Comparison of ENCODE assay signal across 10 cellular contexts in the genomic region with DNA sequence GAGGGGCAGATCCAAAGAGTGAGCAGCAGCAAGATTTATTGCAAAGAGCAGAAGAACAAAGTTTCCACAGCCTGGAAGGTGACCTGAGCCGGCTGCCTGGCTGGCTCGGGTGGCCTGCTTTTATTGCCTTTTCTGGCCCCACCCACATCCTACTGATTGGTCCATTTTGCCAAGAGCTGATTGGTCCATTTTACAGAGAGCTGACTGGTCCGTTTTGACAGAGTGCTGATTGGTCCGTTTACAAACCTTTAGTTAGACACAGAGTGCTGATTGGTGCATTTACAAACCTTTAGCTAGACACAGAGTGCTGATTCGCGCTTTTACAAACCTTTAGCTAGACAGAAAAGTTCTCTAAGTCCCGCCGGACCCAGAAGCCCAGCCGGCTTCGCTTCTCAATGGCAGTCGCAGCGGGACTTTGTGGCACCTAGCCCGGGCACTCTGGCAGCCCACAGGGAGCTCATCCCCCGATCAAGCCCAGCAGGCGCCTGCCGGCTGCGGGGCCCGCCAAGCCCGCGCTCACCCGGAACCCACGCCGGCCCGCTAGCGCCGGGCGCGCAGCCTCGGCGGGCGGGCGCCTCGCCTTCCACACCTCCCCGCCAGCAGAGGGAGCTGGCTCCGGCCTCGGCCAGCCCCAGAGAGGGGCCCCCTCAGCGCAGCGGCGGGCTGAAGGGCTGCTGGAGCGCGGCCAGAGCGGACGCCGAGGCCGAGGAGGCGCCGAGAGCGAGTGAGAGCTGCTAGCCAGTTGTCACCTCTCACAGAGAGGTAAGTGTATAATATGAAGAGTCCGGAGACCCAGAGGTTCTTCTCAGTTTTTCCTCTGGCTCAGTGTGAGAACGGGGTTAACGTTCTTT.
DNase-seq lines count a peak whose midpoint lies in the region; ATAC-seq and TF ChIP-seq lines count a peak whose summit lies in the region.
"Had no signal": no experiment of that assay in that cellular context is flagged by ENCODE, and none has a peak within 500 bp of the region (broad histone marks: within the 10 kb centered on the region; RNA-seq: fewer than 3 reads in every experiment).

No MANE protein-coding gene starts in this region.

- H3K4me3 ChIP-seq in NT2/D1 (ENCODE audit: insufficient read length, low read depth) (peak overlapping the region; percentile 49), retinal pigment epithelial cell (ENCODE audit: low read length) (peak overlapping the region; percentile 74)

- TF ChIP-seq CTCF in retinal pigment epithelial cell (conservative IDR thresholded peaks at IDR 0.05; ENCODE audit: low read depth, low read length): no peak
- TF ChIP-seq CTCF in GM10266 (IDR thresholded peaks at IDR 0.05; ENCODE audit: control insufficient read depth, insufficient read depth, low read depth, missing control alignments): no peak

- peak overlapping the region; percentile 57 for H3K9ac ChIP-seq in NT2/D1 (ENCODE audit: insufficient read length, low read depth)

- H3K4me1 ChIP-seq in NT2/D1 (ENCODE audit: insufficient read depth, insufficient read length): no peaks in the 10 kb centered on the region

- ATAC-seq in GM19023 (IDR thresholded peaks at IDR 0.05; ENCODE audit: unreplicated experiment): peak; percentile 92

- DNase-seq in NT2/D1 (ENCODE audit: low read depth, low spot score): peak; percentile 16
- peak; percentile 7 for DNase-seq in globus pallidus (ENCODE audit: low spot score)
- no peak for DNase-seq in retinal pigment epithelial cell (ENCODE audit: low read depth)
- DNase-seq in GM10266 (ENCODE audit: extremely low spot score): no peak
- DNase-seq in activated T-cell treated with anti-CD3 and anti-CD28 coated beads for 4 hours: no peak
- DNase-seq in NCI-H1048 (lab: John Stamatoyannopoulos, UW): no peak
- DNase-seq in NK-92 treated with Interleukin-12 subunit alpha and Interleukin-12 subunit beta, amount 100 ng/mL, for 24 hours (lab: John Stamatoyannopoulos, UW): no peak
- DNase-seq: erythroblast, SW 1271 had no signal

- H3K27me3 ChIP-seq in NT2/D1 (ENCODE audit: insufficient read depth, insufficient read length): no peaks in the 10 kb centered on the region

- no peaks in the 10 kb centered on the region for H3K36me3 ChIP-seq in NT2/D1 (ENCODE audit: insufficient read depth, insufficient read length, low read length)

- H3K9me3 ChIP-seq in NT2/D1 (ENCODE audit: insufficient read depth, low read length): peaks cover 16% of the 10 kb centered on the region

Comparison
In these comparisons a context has a peak if more than half of its experiments do, and no peak if none do; other contexts are left out.
1. DNase-seq: peak in NT2/D1 (single experiment) and globus pallidus (single experiment); none in retinal pigment epithelial cell (single experiment), GM10266 (single experiment), activated T-cell treated with anti-CD3 and anti-CD28 coated beads for 4 hours (single experiment), NCI-H1048 (single experiment) and NK-92 treated with Interleukin-12 subunit alpha and Interleukin-12 subunit beta, amount 100 ng/mL, for 24 hours (single experiment).